In the genomic region with DNA sequence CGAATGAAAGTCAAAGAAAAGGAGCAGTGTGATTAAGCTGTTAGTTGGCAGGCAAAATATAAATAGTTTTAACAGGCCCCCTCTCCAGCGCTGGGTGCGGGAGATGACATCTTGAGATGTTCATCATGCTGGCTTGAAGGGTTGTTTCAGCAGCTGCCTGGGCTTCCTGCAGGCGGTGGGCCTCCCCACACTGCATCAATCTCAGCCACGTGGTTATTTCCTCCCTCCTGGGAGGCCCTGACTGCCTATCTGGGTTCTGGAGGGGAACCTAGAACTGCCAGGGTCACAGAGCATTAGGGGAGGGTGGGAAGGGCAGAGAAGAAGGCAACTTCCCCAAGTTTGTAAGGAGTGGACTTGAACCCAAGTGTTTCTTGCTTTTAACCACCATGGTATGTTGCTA, we compare ENCODE assay signal across 16 cellular contexts.
DNase-seq lines count a peak whose midpoint lies in the region.
"Had no signal": no experiment of that assay in that cellular context is flagged by ENCODE, and none has a peak within 500 bp of the region (broad histone marks: within the 10 kb centered on the region; RNA-seq: fewer than 3 reads in every experiment).

No MANE protein-coding gene starts in this region.

- peak overlapping the region in 9 of 11 experiments; percentile 14 to 71 (median 55); a peak in 15 of 22 replicates for H3K4me2 ChIP-seq in BLaER1 treated with 17β-estradiol and CSF1 and Interleukin-3, amounts not matched to agents 10 nM and 100 nM

- H3K27me3 ChIP-seq in BLaER1 treated with 17β-estradiol and CSF1 and Interleukin-3, amounts not matched to agents 10 nM and 100 nM: no peaks in the 10 kb centered on the region

- no peak overlapping the region for H3K9ac ChIP-seq in BLaER1 treated with 17β-estradiol and CSF1 and Interleukin-3, amounts not matched to agents 10 nM and 100 nM
- H3K9ac ChIP-seq: GM23248 had no signal

- no peak overlapping the region for H3K27ac ChIP-seq in BLaER1 treated with 17β-estradiol and CSF1 and Interleukin-3, amounts not matched to agents 10 nM and 100 nM
- H3K27ac ChIP-seq: GM23248 had no signal

- DNase-seq in MV-4-11 (lab: John Stamatoyannopoulos, UW) (peak; percentile 49), NOMO-1 treated with DMSO at 0.1 percent for 48 hours (lab: John Stamatoyannopoulos, UW; ENCODE audit: unreplicated experiment) (peak; percentile 28), ureter (ENCODE audit: low spot score) (no peak), NCI-H1436 treated with DMSO at 0.1 percent for 48 hours (lab: John Stamatoyannopoulos, UW) (no peak), HT-29 (ENCODE audit: low spot score) (no peak)
- DNase-seq: CD4-positive, alpha-beta T cell; CD8-positive, alpha-beta memory T cell; DMS 273 treated with DMSO at 0.1 percent for 48 hours; DMS79; EL; GDM1; GM23248; H7; HCEC 1CT had no signal

- H3K4me3 ChIP-seq in BLaER1 treated with 17β-estradiol and CSF1 and Interleukin-3, amounts not matched to agents 10 nM and 100 nM: no peak overlapping the region
- H3K4me3 ChIP-seq: GM12878, GM23248 had no signal

- peaks cover 0 to 14% (median 9%) of the 10 kb centered on the region in 10 experiments; a peak in 15 of 20 replicates for H3K4me1 ChIP-seq in BLaER1 treated with 17β-estradiol and CSF1 and Interleukin-3, amounts not matched to agents 10 nM and 100 nM

- H3K36me3 ChIP-seq in BLaER1 treated with 17β-estradiol and CSF1 and Interleukin-3, amounts not matched to agents 10 nM and 100 nM: no peaks in the 10 kb centered on the region

- 0 out of 22 replicates have a peak, but pooled peaks cover 0 to 5% (median 0%) of the 10 kb centered on the region in 11 experiments for H4K20me1 ChIP-seq in BLaER1 treated with 17β-estradiol and CSF1 and Interleukin-3, amounts not matched to agents 10 nM and 100 nM

- H3K9me3 ChIP-seq in BLaER1 treated with 17β-estradiol and CSF1 and Interleukin-3, amounts not matched to agents 10 nM and 100 nM (replicated peaks in 1 of 11): peaks cover 0 to 10% (median 0%) of the 10 kb centered on the region in 11 experiments; a peak in 1 of 22 replicates

Comparison
In these comparisons a context has a peak if more than half of its experiments do, and no peak if none do; other contexts are left out.
1. DNase-seq: peak in MV-4-11 (single experiment) and NOMO-1 treated with DMSO at 0.1 percent for 48 hours (single experiment); none in ureter (single experiment), NCI-H1436 treated with DMSO at 0.1 percent for 48 hours (single experiment) and HT-29 (single experiment).